In genomic region chr20:59751075-59751711, GRCh38 we compare ENCODE assay signal across 1 cellular context.
TF ChIP-seq lines count a peak whose summit lies in the region.

No MANE protein-coding gene starts in this region.

TF ChIP-seq in SK-N-SH treated with all-trans-retinoic acid at 6 μM for 48 hours, 23 proteins besides CTCF, POLR2A, EP300 and RAD21 (continued from another document):
- no peak for TF ChIP-seq CSRNP3 (CRISPR knock-in tag; IDR thresholded peaks at IDR 0.05)
- TF ChIP-seq RARB (CRISPR knock-in tag; IDR thresholded peaks at IDR 0.05) = no peak
- no peak for TF ChIP-seq TCF4 (CRISPR knock-in tag; IDR thresholded peaks at IDR 0.05; ENCODE audit: borderline replicate concordance)
- TF ChIP-seq ISL1 (CRISPR knock-in tag; IDR thresholded peaks at IDR 0.05) = no peak
- TF ChIP-seq ZNF565 (CRISPR knock-in tag; conservative IDR thresholded peaks at IDR 0.05; ENCODE audit: low read depth) = no peak
- TF ChIP-seq OSR1 (CRISPR knock-in tag; IDR thresholded peaks at IDR 0.05) = no peak
- TF ChIP-seq SNAI2 (CRISPR knock-in tag; IDR thresholded peaks at IDR 0.05) = no peak
- no peak for TF ChIP-seq ARNTL (CRISPR knock-in tag; IDR thresholded peaks at IDR 0.05; ENCODE audit: borderline replicate concordance, low read depth)
